ENCODE assay signal across 9 cellular contexts in genomic region chrX:133776072-133776471, GRCh38.
A peak's percentile ranks its signal among the peaks of the same experiment; 100 is the strongest.
DNase-seq lines count a peak whose midpoint lies in the region; ATAC-seq and TF ChIP-seq lines count a peak whose summit lies in the region.
"Had no signal": no experiment of that assay in that cellular context is flagged by ENCODE, and none has a peak within 500 bp of the region (broad histone marks: within the 10 kb centered on the region; RNA-seq: fewer than 3 reads in every experiment).

No MANE protein-coding gene starts in this region.

- peak overlapping the region in 3 of 10 donors; percentile 12 to 76 (median 46) for H3K27ac Mint-ChIP-seq in naive thymus-derived CD8-positive, alpha-beta T cell

- TF ChIP-seq CTCF in GM06990 (IDR thresholded peaks at IDR 0.05; ENCODE audit: insufficient read depth, low read length, poor library complexity, severe bottlenecking): peak; percentile 69
- peak; percentile 46 for TF ChIP-seq CTCF in astrocyte of the cerebellum (IDR thresholded peaks at IDR 0.05; ENCODE audit: low read depth, low read length, missing control alignments)

- no peaks in the 10 kb centered on the region for H3K36me3 ChIP-seq in GM06990 (ENCODE audit: control insufficient read depth, insufficient read depth, low read length)
- H3K36me3 ChIP-seq: Peyer's patch had no signal

- DNase-seq in GM06990 (ENCODE audit: extremely low read depth, insufficient read length) (no peak), NCI-H69 (lab: John Stamatoyannopoulos, UW) (peak; percentile 4), astrocyte of the cerebellum (ENCODE audit: low read depth) (no peak), NCI-H1105 (lab: John Stamatoyannopoulos, UW) (no peak), NCI-H2171 (lab: John Stamatoyannopoulos, UW) (no peak), SIG-M5 treated with dmso at 0.1 percent for 504 hours (lab: John Stamatoyannopoulos, UW; ENCODE audit: unreplicated experiment) (no peak)
- peak; percentile 14 to 71 (median 48) for DNase-seq in naive thymus-derived CD8-positive, alpha-beta T cell

- POLR2A ChIA-PET in naive thymus-derived CD8-positive, alpha-beta T cell (lab: Charles Lee): no interaction called here

- no peak overlapping the region for H3K4me3 Mint-ChIP-seq in naive thymus-derived CD8-positive, alpha-beta T cell

- peaks cover 0 to 4% (median 0%) of the 10 kb centered on the region in 4 donors for H3K4me1 Mint-ChIP-seq in naive thymus-derived CD8-positive, alpha-beta T cell

- H3K9me3 Mint-ChIP-seq in naive thymus-derived CD8-positive, alpha-beta T cell: no peaks in the 10 kb centered on the region

- no peaks in the 10 kb centered on the region; the same call in 1 of the 2 replicates for H3K27me3 ChIP-seq in GM06990 (replicated peaks; ENCODE audit: control insufficient read depth, insufficient read depth, low read length)
- H3K27me3 ChIP-seq: Peyer's patch had no signal

- peak; percentile 47 to 52 for ATAC-seq in naive thymus-derived CD8-positive, alpha-beta T cell
- no peak for ATAC-seq in GM19324 (IDR thresholded peaks at IDR 0.05; ENCODE audit: low FRiP score, unreplicated experiment)

- H3K27me3 Mint-ChIP-seq in naive thymus-derived CD8-positive, alpha-beta T cell: no peaks in the 10 kb centered on the region

- no peaks in the 10 kb centered on the region for H3K36me3 Mint-ChIP-seq in naive thymus-derived CD8-positive, alpha-beta T cell

- no peak overlapping the region for H3K4me3 ChIP-seq in GM06990 (replicated peaks; ENCODE audit: low read depth, low read length)
- no peak overlapping the region for H3K4me3 ChIP-seq in astrocyte of the cerebellum (ENCODE audit: low read depth, low read length)
- H3K4me3 ChIP-seq: Peyer's patch had no signal

- in situ Hi-C loops in astrocyte of the cerebellum (cut with HindIII; ENCODE audit: low sequenced_read_pairs): no loop called here

Comparison
In these comparisons a context has a peak if more than half of its experiments do, and no peak if none do; other contexts are left out.
1. DNase-seq: peak in NCI-H69 (single experiment) and naive thymus-derived CD8-positive, alpha-beta T cell (10 of 10); none in GM06990 (single experiment), astrocyte of the cerebellum (single experiment), NCI-H1105 (single experiment), NCI-H2171 (single experiment) and SIG-M5 treated with dmso at 0.1 percent for 504 hours (single experiment).